Comparison of ENCODE assay signal across 1 cellular context in the genomic region with DNA sequence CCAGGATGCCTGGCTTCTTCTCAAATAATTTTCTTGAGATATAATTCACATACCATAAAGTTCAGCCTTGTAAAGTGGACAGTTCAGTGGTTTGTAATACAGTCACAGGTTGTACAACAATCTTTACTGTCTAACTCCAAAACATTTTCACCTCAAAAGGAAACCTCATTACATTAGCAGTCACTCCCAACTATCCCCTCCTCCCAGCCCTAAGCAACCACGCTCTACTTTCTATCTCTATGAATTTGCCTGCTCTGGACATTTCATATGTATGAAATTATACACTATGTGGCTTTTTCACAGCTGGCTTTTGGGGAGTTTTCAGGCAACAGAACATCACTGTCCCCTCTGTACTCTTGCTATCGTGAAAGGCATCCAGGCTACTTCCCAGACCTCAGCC.
TF ChIP-seq lines count a peak whose summit lies in the region.

No MANE protein-coding gene starts in this region.

TF ChIP-seq in GM12878, 131 proteins besides CTCF, POLR2A, EP300 and RAD21:
- TF ChIP-seq SREBF2 (IDR thresholded peaks at IDR 0.05; ENCODE audit: low read length) (no peak), TCF7 (IDR thresholded peaks at IDR 0.05; ENCODE audit: borderline replicate concordance) (no peak), ZNF207 (IDR thresholded peaks at IDR 0.05; ENCODE audit: borderline replicate concordance) (no peak), BMI1 (IDR thresholded peaks at IDR 0.05; ENCODE audit: borderline replicate concordance) (no peak), NR2C2 (IDR thresholded peaks at IDR 0.05; ENCODE audit: borderline replicate concordance, control insufficient read depth, insufficient read length, low read depth) (no peak), MXI1 (IDR thresholded peaks at IDR 0.05; ENCODE audit: low read depth, low read length) (no peak), EZH2 (IDR thresholded peaks at IDR 0.05; ENCODE audit: borderline replicate concordance, control insufficient read depth, low read depth, low read length) (no peak), ZNF24 (IDR thresholded peaks at IDR 0.05) (no peak), FOXM1 (IDR thresholded peaks at IDR 0.05; ENCODE audit: low read depth, low read length) (no peak), DPF2 (IDR thresholded peaks at IDR 0.05) (no peak), BRCA1 (IDR thresholded peaks at IDR 0.05; ENCODE audit: low read depth, low read length) (no peak), ZNF384 (IDR thresholded peaks at IDR 0.05; ENCODE audit: borderline replicate concordance, low read depth, low read length) (no peak), IKZF1 (conservative IDR thresholded peaks at IDR 0.05) (no peak)
- TF ChIP-seq, protein P1, sequence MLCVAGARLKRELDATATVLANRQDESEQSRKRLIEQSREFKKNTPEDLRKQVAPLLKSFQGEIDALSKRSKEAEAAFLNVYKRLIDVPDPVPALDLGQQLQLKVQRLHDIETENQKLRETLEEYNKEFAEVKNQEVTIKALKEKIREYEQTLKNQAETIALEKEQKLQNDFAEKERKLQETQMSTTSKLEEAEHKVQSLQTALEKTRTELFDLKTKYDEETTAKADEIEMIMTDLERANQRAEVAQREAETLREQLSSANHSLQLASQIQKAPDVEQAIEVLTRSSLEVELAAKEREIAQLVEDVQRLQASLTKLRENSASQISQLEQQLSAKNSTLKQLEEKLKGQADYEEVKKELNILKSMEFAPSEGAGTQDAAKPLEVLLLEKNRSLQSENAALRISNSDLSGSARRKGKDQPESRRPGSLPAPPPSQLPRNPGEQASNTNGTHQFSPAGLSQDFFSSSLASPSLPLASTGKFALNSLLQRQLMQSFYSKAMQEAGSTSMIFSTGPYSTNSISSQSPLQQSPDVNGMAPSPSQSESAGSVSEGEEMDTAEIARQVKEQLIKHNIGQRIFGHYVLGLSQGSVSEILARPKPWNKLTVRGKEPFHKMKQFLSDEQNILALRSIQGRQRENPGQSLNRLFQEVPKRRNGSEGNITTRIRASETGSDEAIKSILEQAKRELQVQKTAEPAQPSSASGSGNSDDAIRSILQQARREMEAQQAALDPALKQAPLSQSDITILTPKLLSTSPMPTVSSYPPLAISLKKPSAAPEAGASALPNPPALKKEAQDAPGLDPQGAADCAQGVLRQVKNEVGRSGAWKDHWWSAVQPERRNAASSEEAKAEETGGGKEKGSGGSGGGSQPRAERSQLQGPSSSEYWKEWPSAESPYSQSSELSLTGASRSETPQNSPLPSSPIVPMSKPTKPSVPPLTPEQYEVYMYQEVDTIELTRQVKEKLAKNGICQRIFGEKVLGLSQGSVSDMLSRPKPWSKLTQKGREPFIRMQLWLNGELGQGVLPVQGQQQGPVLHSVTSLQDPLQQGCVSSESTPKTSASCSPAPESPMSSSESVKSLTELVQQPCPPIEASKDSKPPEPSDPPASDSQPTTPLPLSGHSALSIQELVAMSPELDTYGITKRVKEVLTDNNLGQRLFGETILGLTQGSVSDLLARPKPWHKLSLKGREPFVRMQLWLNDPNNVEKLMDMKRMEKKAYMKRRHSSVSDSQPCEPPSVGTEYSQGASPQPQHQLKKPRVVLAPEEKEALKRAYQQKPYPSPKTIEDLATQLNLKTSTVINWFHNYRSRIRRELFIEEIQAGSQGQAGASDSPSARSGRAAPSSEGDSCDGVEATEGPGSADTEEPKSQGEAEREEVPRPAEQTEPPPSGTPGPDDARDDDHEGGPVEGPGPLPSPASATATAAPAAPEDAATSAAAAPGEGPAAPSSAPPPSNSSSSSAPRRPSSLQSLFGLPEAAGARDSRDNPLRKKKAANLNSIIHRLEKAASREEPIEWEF (IDR thresholded peaks at IDR 0.05; ENCODE audit: insufficient replicate concordance, low read depth, low read length): no peak
- TF ChIP-seq, protein P2, sequence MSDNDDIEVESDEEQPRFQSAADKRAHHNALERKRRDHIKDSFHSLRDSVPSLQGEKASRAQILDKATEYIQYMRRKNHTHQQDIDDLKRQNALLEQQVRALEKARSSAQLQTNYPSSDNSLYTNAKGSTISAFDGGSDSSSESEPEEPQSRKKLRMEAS (IDR thresholded peaks at IDR 0.05; ENCODE audit: low read depth, low read length): no peak
- TF ChIP-seq, protein P3, sequence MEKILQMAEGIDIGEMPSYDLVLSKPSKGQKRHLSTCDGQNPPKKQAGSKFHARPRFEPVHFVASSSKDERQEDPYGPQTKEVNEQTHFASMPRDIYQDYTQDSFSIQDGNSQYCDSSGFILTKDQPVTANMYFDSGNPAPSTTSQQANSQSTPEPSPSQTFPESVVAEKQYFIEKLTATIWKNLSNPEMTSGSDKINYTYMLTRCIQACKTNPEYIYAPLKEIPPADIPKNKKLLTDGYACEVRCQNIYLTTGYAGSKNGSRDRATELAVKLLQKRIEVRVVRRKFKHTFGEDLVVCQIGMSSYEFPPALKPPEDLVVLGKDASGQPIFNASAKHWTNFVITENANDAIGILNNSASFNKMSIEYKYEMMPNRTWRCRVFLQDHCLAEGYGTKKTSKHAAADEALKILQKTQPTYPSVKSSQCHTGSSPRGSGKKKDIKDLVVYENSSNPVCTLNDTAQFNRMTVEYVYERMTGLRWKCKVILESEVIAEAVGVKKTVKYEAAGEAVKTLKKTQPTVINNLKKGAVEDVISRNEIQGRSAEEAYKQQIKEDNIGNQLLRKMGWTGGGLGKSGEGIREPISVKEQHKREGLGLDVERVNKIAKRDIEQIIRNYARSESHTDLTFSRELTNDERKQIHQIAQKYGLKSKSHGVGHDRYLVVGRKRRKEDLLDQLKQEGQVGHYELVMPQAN (conservative IDR thresholded peaks at IDR 0.05): no peak
- TF ChIP-seq, protein P4, sequence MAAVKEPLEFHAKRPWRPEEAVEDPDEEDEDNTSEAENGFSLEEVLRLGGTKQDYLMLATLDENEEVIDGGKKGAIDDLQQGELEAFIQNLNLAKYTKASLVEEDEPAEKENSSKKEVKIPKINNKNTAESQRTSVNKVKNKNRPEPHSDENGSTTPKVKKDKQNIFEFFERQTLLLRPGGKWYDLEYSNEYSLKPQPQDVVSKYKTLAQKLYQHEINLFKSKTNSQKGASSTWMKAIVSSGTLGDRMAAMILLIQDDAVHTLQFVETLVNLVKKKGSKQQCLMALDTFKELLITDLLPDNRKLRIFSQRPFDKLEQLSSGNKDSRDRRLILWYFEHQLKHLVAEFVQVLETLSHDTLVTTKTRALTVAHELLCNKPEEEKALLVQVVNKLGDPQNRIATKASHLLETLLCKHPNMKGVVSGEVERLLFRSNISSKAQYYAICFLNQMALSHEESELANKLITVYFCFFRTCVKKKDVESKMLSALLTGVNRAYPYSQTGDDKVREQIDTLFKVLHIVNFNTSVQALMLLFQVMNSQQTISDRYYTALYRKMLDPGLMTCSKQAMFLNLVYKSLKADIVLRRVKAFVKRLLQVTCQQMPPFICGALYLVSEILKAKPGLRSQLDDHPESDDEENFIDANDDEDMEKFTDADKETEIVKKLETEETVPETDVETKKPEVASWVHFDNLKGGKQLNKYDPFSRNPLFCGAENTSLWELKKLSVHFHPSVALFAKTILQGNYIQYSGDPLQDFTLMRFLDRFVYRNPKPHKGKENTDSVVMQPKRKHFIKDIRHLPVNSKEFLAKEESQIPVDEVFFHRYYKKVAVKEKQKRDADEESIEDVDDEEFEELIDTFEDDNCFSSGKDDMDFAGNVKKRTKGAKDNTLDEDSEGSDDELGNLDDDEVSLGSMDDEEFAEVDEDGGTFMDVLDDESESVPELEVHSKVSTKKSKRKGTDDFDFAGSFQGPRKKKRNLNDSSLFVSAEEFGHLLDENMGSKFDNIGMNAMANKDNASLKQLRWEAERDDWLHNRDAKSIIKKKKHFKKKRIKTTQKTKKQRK (IDR thresholded peaks at IDR 0.05; ENCODE audit: low read depth, low read length): no peak
- TF ChIP-seq, protein P5, sequence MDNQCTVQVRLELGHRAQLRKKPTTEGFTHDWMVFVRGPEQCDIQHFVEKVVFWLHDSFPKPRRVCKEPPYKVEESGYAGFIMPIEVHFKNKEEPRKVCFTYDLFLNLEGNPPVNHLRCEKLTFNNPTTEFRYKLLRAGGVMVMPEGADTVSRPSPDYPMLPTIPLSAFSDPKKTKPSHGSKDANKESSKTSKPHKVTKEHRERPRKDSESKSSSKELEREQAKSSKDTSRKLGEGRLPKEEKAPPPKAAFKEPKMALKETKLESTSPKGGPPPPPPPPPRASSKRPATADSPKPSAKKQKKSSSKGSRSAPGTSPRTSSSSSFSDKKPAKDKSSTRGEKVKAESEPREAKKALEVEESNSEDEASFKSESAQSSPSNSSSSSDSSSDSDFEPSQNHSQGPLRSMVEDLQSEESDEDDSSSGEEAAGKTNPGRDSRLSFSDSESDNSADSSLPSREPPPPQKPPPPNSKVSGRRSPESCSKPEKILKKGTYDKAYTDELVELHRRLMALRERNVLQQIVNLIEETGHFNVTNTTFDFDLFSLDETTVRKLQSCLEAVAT (IDR thresholded peaks at IDR 0.05): no peak
- TF ChIP-seq, protein P6, sequence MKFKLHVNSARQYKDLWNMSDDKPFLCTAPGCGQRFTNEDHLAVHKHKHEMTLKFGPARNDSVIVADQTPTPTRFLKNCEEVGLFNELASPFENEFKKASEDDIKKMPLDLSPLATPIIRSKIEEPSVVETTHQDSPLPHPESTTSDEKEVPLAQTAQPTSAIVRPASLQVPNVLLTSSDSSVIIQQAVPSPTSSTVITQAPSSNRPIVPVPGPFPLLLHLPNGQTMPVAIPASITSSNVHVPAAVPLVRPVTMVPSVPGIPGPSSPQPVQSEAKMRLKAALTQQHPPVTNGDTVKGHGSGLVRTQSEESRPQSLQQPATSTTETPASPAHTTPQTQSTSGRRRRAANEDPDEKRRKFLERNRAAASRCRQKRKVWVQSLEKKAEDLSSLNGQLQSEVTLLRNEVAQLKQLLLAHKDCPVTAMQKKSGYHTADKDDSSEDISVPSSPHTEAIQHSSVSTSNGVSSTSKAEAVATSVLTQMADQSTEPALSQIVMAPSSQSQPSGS (IDR thresholded peaks at IDR 0.05; ENCODE audit: low read length): no peak
